ENCODE assay signal across 8 cellular contexts in the genomic region with DNA sequence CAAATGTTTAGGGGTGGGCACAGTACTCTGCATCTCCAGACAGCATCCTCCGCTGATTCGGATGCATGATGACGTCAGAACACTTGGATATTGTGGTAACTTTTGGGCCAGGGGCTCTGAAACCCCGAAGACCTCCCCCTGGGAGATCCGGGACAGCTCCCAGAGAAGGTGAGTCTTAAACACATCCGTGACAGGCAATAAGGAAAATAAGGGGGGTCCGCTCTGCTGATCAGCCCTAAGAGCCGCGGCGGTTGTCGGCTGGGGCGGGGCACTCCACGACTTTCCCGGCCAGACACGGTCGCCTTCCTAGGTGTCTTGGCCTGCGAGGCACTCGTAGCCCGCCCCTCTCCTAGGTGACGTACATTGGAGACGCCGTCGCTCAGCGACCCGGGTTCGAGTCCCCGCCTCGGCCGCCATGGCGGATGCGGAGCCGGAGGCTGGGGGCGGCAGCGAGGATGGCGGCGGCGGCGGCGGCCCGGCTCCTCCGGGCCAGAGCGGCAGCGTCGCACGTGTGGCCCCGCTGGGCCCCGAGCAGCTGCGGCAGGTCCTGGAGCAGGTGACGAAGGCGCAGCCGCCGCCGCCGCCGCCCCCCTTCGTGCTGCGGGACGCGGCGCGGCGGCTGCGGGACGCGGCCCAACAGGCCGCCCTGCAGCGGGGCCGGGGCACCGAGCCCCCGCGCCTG. TPM values are rescaled to one million over a fixed set of nuclear protein-coding genes. Genes with fewer than 3 reads are reported as not detected.
DNase-seq lines count a peak whose midpoint lies in the region; ATAC-seq, FAIRE-seq and TF ChIP-seq lines count a peak whose summit lies in the region.

A gene (plus strand): TSS at position 396 of the 682 bp plus-strand sequence. CDS start 20 bp downstream, at position 416.

- no peak for TF ChIP-seq POLR2A in spleen (IDR thresholded peaks at IDR 0.05)

- no peaks in the 10 kb centered on the region for H3K9me3 ChIP-seq in spleen

- ATAC-seq in GM19025 (IDR thresholded peaks at IDR 0.05; ENCODE audit: low read depth, unreplicated experiment), result peak; percentile 46
- peak; percentile 56 for ATAC-seq in HG03342 (IDR thresholded peaks at IDR 0.05; ENCODE audit: unreplicated experiment)

- DNase-seq in AG08395 (ENCODE audit: low spot score) (peak; percentile 92), NCI-H446 treated with DMSO at 0.1 percent for 48 hours (lab: John Stamatoyannopoulos, UW) (peak; percentile 81), bronchial epithelial cell (ENCODE audit: low read depth) (peak; percentile 70), inferior parietal cortex (ENCODE audit: extremely low spot score) (peak; percentile 88), spleen (peak; percentile 98)
- DNase-seq in activated CD4-positive, CD25-positive, alpha-beta regulatory T cell (lab: John Stamatoyannopoulos, UW), result peak; percentile 88 to 92 (median 89)

- peak within 1 kb of the TSS; percentile 92 to 98 (median 95) for H3K27ac ChIP-seq in spleen

- H3K36me3 ChIP-seq in bronchial epithelial cell (ENCODE audit: control insufficient read depth, insufficient read depth, low read length) (no peaks in the 10 kb centered on the region), spleen (peaks cover 0 to 9% (median 0%) of the 10 kb centered on the region in 6 donors)

- TF ChIP-seq CTCF in bronchial epithelial cell (IDR thresholded peaks at IDR 0.05; ENCODE audit: insufficient read depth, low read length, severe bottlenecking) (no peak), spleen (IDR thresholded peaks at IDR 0.05 in 8 of 11, conservative IDR thresholded peaks at IDR 0.05 in 3 of 11) (no peak)

- intact Hi-C loops in spleen (cut with DNase I; ENCODE audit: low total_unique reads), result loop anchor here (10.0 kb wide), 2 partner anchors 85 to 225 kb away; no protein-coding TSS in a partner anchor

- H3K4me3 ChIP-seq in bronchial epithelial cell (ENCODE audit: low read depth, low read length) (peak within 1 kb of the TSS; percentile 74), spleen (peak within 1 kb of the TSS; percentile 60 to 88 (median 70))

- 0 to 1% (median 0%) methylated on average over 17 to 71 of the region's 71 CpGs for WGBS in spleen, 5 donors

- no peak for FAIRE-seq in bronchial epithelial cell (lab: Jason Lieb, UNC)

- no peaks in the 10 kb centered on the region for H3K27me3 ChIP-seq in bronchial epithelial cell (ENCODE audit: control insufficient read depth, insufficient read depth, low read length)
- no peaks in the 10 kb centered on the region for H3K27me3 ChIP-seq in spleen (replicated peaks in 1 of 7)

- H3K4me1 ChIP-seq in spleen, result peaks cover 15 to 83% (median 53%) of the 10 kb centered on the region in 6 donors

RNA-seq across cellular contexts. Expression of the gene that starts here (rescaled TPM):
- total RNA-seq in bronchial epithelial cell, result 8.2 and 9.7 TPM in 2 replicates
- 10 to 100 TPM; 12.9 to 22.5 (median 17.2) TPM for total RNA-seq in spleen
- polyA plus RNA-seq in spleen, result 10 to 100 TPM; 10.3 to 28.5 (median 18.6) TPM

Comparison
In these comparisons a context has a peak if more than half of its experiments do, and no peak if none do; other contexts are left out.
1. Peak in every context shown above with its lines: DNase-seq, ATAC-seq, H3K4me3 ChIP-seq and H3K27ac ChIP-seq.